In genomic region chr4:119623025-119623424, GRCh38 we compare ENCODE assay signal across 15 cellular contexts. TPM values are rescaled to one million over a fixed set of nuclear protein-coding genes. Genes with fewer than 3 reads are reported as not detected.
A peak's percentile ranks its signal among the peaks of the same experiment; 100 is the strongest.
DNase-seq lines count a peak whose midpoint lies in the region; ATAC-seq, FAIRE-seq and TF ChIP-seq lines count a peak whose summit lies in the region.
"Had no signal": no experiment of that assay in that cellular context is flagged by ENCODE, and none has a peak within 500 bp of the region (broad histone marks: within the 10 kb centered on the region; RNA-seq: fewer than 3 reads in every experiment).

No MANE protein-coding gene starts in this region.

- no peak overlapping the region for H3K4me3 Mint-ChIP-seq in activated CD4-positive, alpha-beta T cell treated with anti-CD3 and anti-CD28 coated beads, Interleukin-2, amount 10 ng/mL, durations not matched to agents 24 days and 14 days
- H3K4me3 Mint-ChIP-seq: activated naive CD8-positive, alpha-beta T cell treated with anti-CD3 and anti-CD28 coated beads, Interleukin-2, amount 50 U/mL, for 24 hours had no signal

- no peak for ATAC-seq in right lobe of liver
- ATAC-seq: activated naive CD8-positive, alpha-beta T cell treated with anti-CD3 and anti-CD28 coated beads, Interleukin-2, amount 50 U/mL, for 24 hours; left cardiac atrium had no signal

- peaks cover 44% of the 10 kb centered on the region for H3K27me3 Mint-ChIP-seq in activated CD4-positive, alpha-beta T cell treated with anti-CD3 and anti-CD28 coated beads, Interleukin-2, amount 10 ng/mL, durations not matched to agents 24 days and 14 days

- DNase-seq in MG63 (no peak), cardiac fibroblast (ENCODE audit: low read depth in 2 of 2) (peak; percentile 6 to 43), vagina (ENCODE audit: extremely low spot score in 2 of 2) (no peak), head of caudate nucleus (no peak), right lobe of liver (no peak), dorsolateral prefrontal cortex (no peak)
- DNase-seq in activated CD4-positive, alpha-beta T cell treated with anti-CD3 and anti-CD28 coated beads, Interleukin-2, amount 10 ng/mL, durations not matched to agents 24 days and 14 days: no peak
- DNase-seq: activated naive CD8-positive, alpha-beta T cell treated with anti-CD3 and anti-CD28 coated beads, Interleukin-2, amount 50 U/mL, for 24 hours; DMS53; left cardiac atrium; NCI-H748 treated with DMSO at 0.1 percent for 48 hours; trophoblast cell had no signal

- TF ChIP-seq POLR2A in vagina (IDR thresholded peaks at IDR 0.05): no peak
- TF ChIP-seq POLR2A in right lobe of liver (IDR thresholded peaks at IDR 0.05): no peak

- H3K27me3 ChIP-seq in MG63 (no peaks in the 10 kb centered on the region), vagina (no peaks in the 10 kb centered on the region), right lobe of liver (no peaks in the 10 kb centered on the region), dorsolateral prefrontal cortex (peaks cover 0 to 8% (median 0%) of the 10 kb centered on the region in 45 donors)

- intact Hi-C loops in vagina (cut with DNase I) (loop anchor here (10.0 kb wide), 1 partner anchor 308 kb away; no protein-coding TSS in a partner anchor), head of caudate nucleus (cut with DNase I) (no loop called here), right lobe of liver (cut with DNase I) (no loop called here), dorsolateral prefrontal cortex (cut with DNase I) (loop anchor here in 1 of 2 donors (10.0 kb wide), 1 partner anchor 638 kb away; no protein-coding TSS in a partner anchor)
- intact Hi-C loops in activated CD4-positive, alpha-beta T cell treated with anti-CD3 and anti-CD28 coated beads, Interleukin-2, amount 10 ng/mL, durations not matched to agents 24 days and 14 days (cut with micrococcal nuclease): loop anchor here (10.0 kb wide), 1 partner anchor 162 kb away; no protein-coding TSS in a partner anchor

- TF ChIP-seq CTCF in cardiac fibroblast (IDR thresholded peaks at IDR 0.05; ENCODE audit: low read depth, low read length) (no peak), vagina (IDR thresholded peaks at IDR 0.05) (no peak), right lobe of liver (IDR thresholded peaks at IDR 0.05) (no peak), dorsolateral prefrontal cortex (IDR thresholded peaks at IDR 0.05 in 54 of 56, conservative IDR thresholded peaks at IDR 0.05 in 2 of 56; ENCODE audit: low read depth in 1 of 56, partially characterized antibody in 56 of 56) (no peak)

- H3K27ac ChIP-seq in vagina (peak overlapping the region; percentile 99), right lobe of liver (no peak overlapping the region), dorsolateral prefrontal cortex (peak overlapping the region in 2 of 59 donors; percentile 0 to 49)
- H3K27ac ChIP-seq: C4-2B, VCaP had no signal

- peaks cover 12% of the 10 kb centered on the region for H3K4me1 Mint-ChIP-seq in activated CD4-positive, alpha-beta T cell treated with anti-CD3 and anti-CD28 coated beads, Interleukin-2, amount 10 ng/mL, durations not matched to agents 24 days and 14 days

- no peaks in the 10 kb centered on the region for H3K9me3 Mint-ChIP-seq in activated CD4-positive, alpha-beta T cell treated with anti-CD3 and anti-CD28 coated beads, Interleukin-2, amount 10 ng/mL, durations not matched to agents 24 days and 14 days
- H3K9me3 Mint-ChIP-seq: activated naive CD8-positive, alpha-beta T cell treated with anti-CD3 and anti-CD28 coated beads, Interleukin-2, amount 50 U/mL, for 24 hours had no signal

- H3K9me3 ChIP-seq in MG63 (no peaks in the 10 kb centered on the region), vagina (no peaks in the 10 kb centered on the region), right lobe of liver (no peaks in the 10 kb centered on the region)

- H3K4me1 ChIP-seq in vagina: peaks cover 45% of the 10 kb centered on the region
- H3K4me1 ChIP-seq in right lobe of liver: peaks cover 0 to 5% (median 0%) of the 10 kb centered on the region in 4 donors

- peaks cover 36% of the 10 kb centered on the region for H3K36me3 ChIP-seq in MG63
- H3K36me3 ChIP-seq in vagina: no peaks in the 10 kb centered on the region
- H3K36me3 ChIP-seq in right lobe of liver: no peaks in the 10 kb centered on the region

- peak; percentile 74 for FAIRE-seq in islet of Langerhans (lab: Jason Lieb, UNC)

- H3K27ac Mint-ChIP-seq in activated CD4-positive, alpha-beta T cell treated with anti-CD3 and anti-CD28 coated beads, Interleukin-2, amount 10 ng/mL, durations not matched to agents 24 days and 14 days: no peak overlapping the region
- H3K27ac Mint-ChIP-seq: activated naive CD8-positive, alpha-beta T cell treated with anti-CD3 and anti-CD28 coated beads, Interleukin-2, amount 50 U/mL, for 24 hours had no signal

- H3K36me3 Mint-ChIP-seq in activated CD4-positive, alpha-beta T cell treated with anti-CD3 and anti-CD28 coated beads, Interleukin-2, amount 10 ng/mL, durations not matched to agents 24 days and 14 days (ENCODE audit: low read depth): no peaks in the 10 kb centered on the region

- peak overlapping the region; percentile 79 for H3K4me3 ChIP-seq in MG63
- no peak overlapping the region for H3K4me3 ChIP-seq in cardiac fibroblast (replicated peaks in 1 of 2; ENCODE audit: low read depth in 2 of 2, low read length in 2 of 2)
- H3K4me3 ChIP-seq in vagina: peak overlapping the region in 1 of 2 donors; percentile 85
- no peak overlapping the region for H3K4me3 ChIP-seq in right lobe of liver
- H3K4me3 ChIP-seq in dorsolateral prefrontal cortex: peak overlapping the region in 1 of 59 donors; percentile 16

RNA-seq across cellular contexts. Expression of gene PDE5A, which starts 5.6 kb away (rescaled TPM):
- 46.2 and 78.6 TPM in 2 replicates for total RNA-seq in MG63 (2014; rRNA removed; shearing (Covaris generic); ENCODE audit: low replicate concordance)
- total RNA-seq in vagina: 23.1 TPM
- total RNA-seq in right lobe of liver: 1 to 10 TPM in 3 of 6 experiments, under 1 TPM in 3; 0.56 to 2.4 (median 0.91) TPM
- 10 to 100 TPM in 15 of 120 experiments, 1 to 10 TPM in 105; 2.0 to 17.7 (median 6.1) TPM for total RNA-seq in dorsolateral prefrontal cortex
- 0.09 TPM in 1 of 2 replicates, not detected in the other for total RNA-seq in activated CD4-positive, alpha-beta T cell treated with anti-CD3 and anti-CD28 coated beads, Interleukin-2, amount 10 ng/mL, durations not matched to agents 24 days and 14 days

Comparison
In these comparisons a context has a peak if more than half of its experiments do, and no peak if none do; other contexts are left out.
1. DNase-seq: peak in cardiac fibroblast (2 of 2); none in MG63 (single experiment), vagina (0 of 2), head of caudate nucleus (0 of 42), right lobe of liver (0 of 3), dorsolateral prefrontal cortex (0 of 10) and activated CD4-positive, alpha-beta T cell treated with anti-CD3 and anti-CD28 coated beads, Interleukin-2, amount 10 ng/mL, durations not matched to agents 24 days and 14 days (single experiment).
2. intact Hi-C loops: an anchor here in vagina (10.0 kb wide) and activated CD4-positive, alpha-beta T cell treated with anti-CD3 and anti-CD28 coated beads, Interleukin-2, amount 10 ng/mL, durations not matched to agents 24 days and 14 days (10.0 kb wide); none called in head of caudate nucleus and right lobe of liver.